In the genomic region with DNA sequence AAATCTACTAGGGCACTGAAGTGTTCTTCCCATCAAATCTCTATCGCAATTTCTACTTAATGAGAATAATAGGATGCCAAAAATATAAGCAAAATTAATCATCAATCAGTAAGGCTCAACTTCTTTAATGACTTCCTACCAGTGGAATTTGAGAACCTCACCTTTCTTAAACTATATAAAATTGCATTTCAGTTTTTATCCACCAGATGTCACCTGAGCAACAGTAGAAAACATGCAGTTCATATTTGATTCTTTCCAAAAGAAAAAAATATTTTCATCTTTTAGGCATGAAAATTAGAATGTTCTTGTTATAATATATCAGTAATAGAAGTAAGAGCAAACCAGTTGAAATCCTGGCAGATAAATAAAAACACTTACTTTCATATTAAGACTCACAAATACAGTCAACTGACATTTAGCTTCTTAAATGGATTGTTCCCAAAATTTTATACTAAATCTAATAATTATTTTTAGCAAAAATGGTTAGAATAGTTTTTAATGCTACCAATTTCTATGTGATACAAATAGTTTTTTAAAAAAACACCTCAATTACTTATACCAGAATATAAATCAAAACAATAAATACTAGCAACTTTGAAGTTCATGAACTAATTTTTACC, we compare ENCODE assay signal across 9 cellular contexts. TPM values are rescaled to one million over a fixed set of nuclear protein-coding genes. Genes with fewer than 3 reads are reported as not detected.
DNase-seq lines count a peak whose midpoint lies in the region; ATAC-seq and TF ChIP-seq lines count a peak whose summit lies in the region.
"Had no signal": no experiment of that assay in that cellular context is flagged by ENCODE, and none has a peak within 500 bp of the region (broad histone marks: within the 10 kb centered on the region; RNA-seq: fewer than 3 reads in every experiment).

No MANE protein-coding gene starts in this region.

- H3K79me1 ChIP-seq in IMR-90 (ENCODE audit: low read depth in 1 of 2, low read length in 2 of 2) = no peaks in the 10 kb centered on the region

- dilution Hi-C loops in IMR-90 (cut with HindIII; ENCODE audit: low sequenced_read_pairs, unreplicated experiment) = no loop called here

- H3K23ac ChIP-seq in IMR-90 (ENCODE audit: low read depth, low read length) = no peak overlapping the region

- DNase-seq in GM06990 (ENCODE audit: extremely low read depth, insufficient read length) (peak; percentile 20), IMR-90 (peak; percentile 58), SKM-1 (lab: John Stamatoyannopoulos, UW; ENCODE audit: unreplicated experiment) (peak; percentile 25), foreskin melanocyte (peak; percentile 37), sigmoid colon (no peak), AG08396 (ENCODE audit: low spot score) (no peak), GM19238 (ENCODE audit: insufficient read length, low spot score) (no peak)
- no peak for DNase-seq in T-helper 2 cell treated with Interferon-gamma antibody and Interleukin-4, amounts not matched to agents 5 μg/mL and 100 μg/mL, for 36 hours (ENCODE audit: low spot score)
- DNase-seq: T-cell had no signal

- H3K4me1 ChIP-seq in IMR-90 (ENCODE audit: control insufficient read depth, insufficient read depth, low read length) = no peaks in the 10 kb centered on the region
- no peaks in the 10 kb centered on the region for H3K4me1 ChIP-seq in sigmoid colon

- H3K18ac ChIP-seq in IMR-90 (ENCODE audit: low read depth, low read length) = no peak overlapping the region

- in situ Hi-C loops in IMR-90 (cut with MboI; ENCODE audit: low sequenced_read_pairs) = loop anchor here (5.0 to 25.0 kb wide), 2 partner anchors 277 to 752 kb away; no protein-coding TSS in a partner anchor

- H3K36me3 ChIP-seq in GM06990 (ENCODE audit: control insufficient read depth, insufficient read depth, low read length) (no peaks in the 10 kb centered on the region), IMR-90 (ENCODE audit: control insufficient read depth, insufficient read depth, low read length) (no peaks in the 10 kb centered on the region), sigmoid colon (no peaks in the 10 kb centered on the region)

- no peak overlapping the region for H4K8ac ChIP-seq in IMR-90 (ENCODE audit: low read depth in 2 of 2, low read length in 2 of 2)

- H3K9me3 Mint-ChIP-seq in T-helper 2 cell treated with Interferon-gamma antibody and Interleukin-4, amounts not matched to agents 5 μg/mL and 100 μg/mL, for 36 hours = no peaks in the 10 kb centered on the region
- H3K9me3 Mint-ChIP-seq: T-cell had no signal

- no peak overlapping the region for H2AFZ ChIP-seq in IMR-90 (replicated peaks; ENCODE audit: low read length, poor library complexity)

- no peak overlapping the region for H3K4me2 ChIP-seq in IMR-90 (ENCODE audit: low read depth, low read length)

- no peak overlapping the region for H4K91ac ChIP-seq in IMR-90 (ENCODE audit: insufficient read depth, low read depth, low read length)

- POLR2A ChIA-PET in IMR-90 (lab: Charles Lee; ENCODE audit: unreplicated experiment) = no interaction called here

- no peak overlapping the region for H3K27ac Mint-ChIP-seq in T-helper 2 cell treated with Interferon-gamma antibody and Interleukin-4, amounts not matched to agents 5 μg/mL and 100 μg/mL, for 36 hours
- H3K27ac Mint-ChIP-seq: T-cell had no signal

- H3K9me3 ChIP-seq in IMR-90 (ENCODE audit: control insufficient read depth, insufficient read depth, low read length) = no peaks in the 10 kb centered on the region
- no peaks in the 10 kb centered on the region for H3K9me3 ChIP-seq in sigmoid colon

- intact Hi-C loops in IMR-90 (cut with micrococcal nuclease) = loop anchor here (1.0 to 10.0 kb wide), 5 partner anchors 67 to 765 kb away; no protein-coding TSS in a partner anchor
- intact Hi-C loops in sigmoid colon (cut with DNase I) = loop anchor here (2.0 kb wide), 2 partner anchors 263 to 277 kb away; no protein-coding TSS in a partner anchor

- no peak overlapping the region for H3K14ac ChIP-seq in IMR-90 (replicated peaks; ENCODE audit: low read depth, low read length)

- no peak for TF ChIP-seq EP300 in sigmoid colon (IDR thresholded peaks at IDR 0.05)

- H2BK20ac ChIP-seq in IMR-90 (ENCODE audit: low read depth, low read length) = no peak overlapping the region

- H3K4me3 Mint-ChIP-seq in T-helper 2 cell treated with Interferon-gamma antibody and Interleukin-4, amounts not matched to agents 5 μg/mL and 100 μg/mL, for 36 hours = no peak overlapping the region
- H3K4me3 Mint-ChIP-seq: T-cell had no signal

- H3K27me3 Mint-ChIP-seq in T-helper 2 cell treated with Interferon-gamma antibody and Interleukin-4, amounts not matched to agents 5 μg/mL and 100 μg/mL, for 36 hours (ENCODE audit: low read depth) = peaks cover 43% of the 10 kb centered on the region

- no peaks in the 10 kb centered on the region for H3K4me1 Mint-ChIP-seq in T-helper 2 cell treated with Interferon-gamma antibody and Interleukin-4, amounts not matched to agents 5 μg/mL and 100 μg/mL, for 36 hours (ENCODE audit: low read depth)
- H3K4me1 Mint-ChIP-seq: T-cell had no signal

- no peak overlapping the region for H3K56ac ChIP-seq in IMR-90 (ENCODE audit: extremely low read depth, insufficient read depth, low read length)

- CTCF ChIA-PET in IMR-90 (lab: Yijun Ruan, JAX) = interaction anchor here (0.6 to 1.6 kb wide), 18 partner anchors 10 to 284 kb away, joined by 3 to 9 read pairs (median 4); a partner anchor contains a TSS

- no peak overlapping the region for H2BK15ac ChIP-seq in IMR-90 (ENCODE audit: low read depth, low read length)

- TF ChIP-seq POLR2A in IMR-90 (IDR thresholded peaks at IDR 0.05; ENCODE audit: low read depth, low read length) (no peak), sigmoid colon (IDR thresholded peaks at IDR 0.05) (no peak)

- no peak overlapping the region for H2AK9ac ChIP-seq in IMR-90 (replicated peaks; ENCODE audit: low read depth, low read length, poor library complexity)

- no peak overlapping the region for H3K27ac ChIP-seq in IMR-90 (ENCODE audit: insufficient read depth, low read length)
- no peak overlapping the region for H3K27ac ChIP-seq in sigmoid colon

- no TSS peak for BruUV-seq in IMR-90 (replicated peaks; lab: Mats Ljungman, UMichigan)

- ATAC-seq in IMR-90 (ENCODE audit: low read depth) = peak; percentile 72

- no peaks in the 10 kb centered on the region for H4K20me1 ChIP-seq in IMR-90 (ENCODE audit: insufficient read depth, low read length)

- H3K4me3 ChIP-seq in GM06990 (replicated peaks; ENCODE audit: low read depth, low read length) (no peak overlapping the region), IMR-90 (ENCODE audit: insufficient read depth, low read depth, low read length) (no peak overlapping the region), sigmoid colon (no peak overlapping the region)

- H4K5ac ChIP-seq in IMR-90 (ENCODE audit: low read depth, low read length) = no peak overlapping the region

- H3K36me3 Mint-ChIP-seq in T-helper 2 cell treated with Interferon-gamma antibody and Interleukin-4, amounts not matched to agents 5 μg/mL and 100 μg/mL, for 36 hours (ENCODE audit: low read depth) = no peaks in the 10 kb centered on the region
- H3K36me3 Mint-ChIP-seq: T-cell had no signal

- no peak overlapping the region for H2BK5ac ChIP-seq in IMR-90 (ENCODE audit: low read depth, low read length, poor library complexity, severe bottlenecking)

- peak; percentile 79 for TF ChIP-seq RAD21 in IMR-90 (IDR thresholded peaks at IDR 0.05; ENCODE audit: low read length)

- no peak overlapping the region for H3K9ac ChIP-seq in IMR-90 (ENCODE audit: low read depth, low read length)

- H2AK5ac ChIP-seq in IMR-90 (ENCODE audit: low read depth, low read length) = no peak overlapping the region

- no peak overlapping the region for H2BK120ac ChIP-seq in IMR-90 (ENCODE audit: low read depth, low read length)

- no peaks in the 10 kb centered on the region for H3K9me1 ChIP-seq in IMR-90 (ENCODE audit: insufficient read depth, low read length)

- no CpG with 5 or more reads among the region's 1 CpG for WGBS in IMR-90 (ENCODE audit: extremely low coverage in 2 of 2, insufficient read length in 1 of 2), 2 experiments
- WGBS in sigmoid colon, 2 donors = 10 to 13% methylated on average over 1 of the region's 1 CpG

- no peak overlapping the region for H3K4ac ChIP-seq in IMR-90 (ENCODE audit: low read depth, low read length)

- TF ChIP-seq CTCF in GM06990 (IDR thresholded peaks at IDR 0.05; ENCODE audit: insufficient read depth, low read length, poor library complexity, severe bottlenecking) (peak; percentile 42), IMR-90 (conservative IDR thresholded peaks at IDR 0.05; ENCODE audit: low read depth, low read length) (peak; percentile 74), sigmoid colon (IDR thresholded peaks at IDR 0.05) (peak; percentile 23 to 61 (median 56))

- no peaks in the 10 kb centered on the region for H3K27me3 ChIP-seq in GM06990 (replicated peaks; ENCODE audit: control insufficient read depth, insufficient read depth, low read length)
- H3K27me3 ChIP-seq in IMR-90 (ENCODE audit: control insufficient read depth, insufficient read depth, low read length) = peaks cover 3% of the 10 kb centered on the region
- H3K27me3 ChIP-seq in sigmoid colon = peaks cover 0 to 20% (median 0%) of the 10 kb centered on the region in 3 donors

TF ChIP-seq in IMR-90, 13 proteins besides CTCF, POLR2A, EP300 and RAD21:
- TF ChIP-seq CHD1 (IDR thresholded peaks at IDR 0.05; ENCODE audit: low read depth, low read length) (no peak), SMC3 (IDR thresholded peaks at IDR 0.05; ENCODE audit: low read depth, low read length) (peak; percentile 93)

RNA-seq across cellular contexts. Expression of a gene that starts 13.4 kb away (rescaled TPM):
- total RNA-seq in IMR-90 (2012; rRNA removed) = 2.0 and 5.0 TPM in 2 replicates
- 1.9 and 2.3 TPM in 2 replicates for polyA plus RNA-seq in IMR-90 (2012; rRNA removed)
- 0.48 and 0.86 TPM in 2 replicates for polyA plus RNA-seq in IMR-90 (2012; cell fraction: cytosol; rRNA removed)
- polyA plus RNA-seq in IMR-90 (2012; cell fraction: nucleus; rRNA removed; ENCODE audit: low replicate concordance) = 1.3 and 2.2 TPM in 2 replicates
- 10 to 100 TPM in 3 of 4 donors, 1 to 10 TPM in 1; 4.6 to 19.4 (median 12.6) TPM for total RNA-seq in sigmoid colon
- polyA plus RNA-seq in sigmoid colon = 1 to 10 TPM; 5.8 to 9.6 (median 7.9) TPM

RNA-seq across cellular contexts. Expression of a gene that starts 47.2 kb away (rescaled TPM):
- total RNA-seq in IMR-90 (2012; rRNA removed) (17.2 and 19.2 TPM in 2 replicates), sigmoid colon (10 to 100 TPM; 11.4 to 18.3 (median 12.4) TPM)
- polyA plus RNA-seq in IMR-90 (2012; rRNA removed) (0.95 and 2.1 TPM in 2 replicates), sigmoid colon (1 to 10 TPM; 5.4 to 8.0 (median 7.9) TPM)
- 0.64 and 2.0 TPM in 2 replicates for polyA plus RNA-seq in IMR-90 (2012; cell fraction: cytosol; rRNA removed)
- 0.14 and 1.7 TPM in 2 replicates for polyA plus RNA-seq in IMR-90 (2012; cell fraction: nucleus; rRNA removed; ENCODE audit: low replicate concordance)

Comparison
In these comparisons a context has a peak if more than half of its experiments do, and no peak if none do; other contexts are left out.
1. DNase-seq: peak in GM06990 (single experiment), IMR-90 (single experiment), SKM-1 (single experiment) and foreskin melanocyte (single experiment); none in sigmoid colon (single experiment), AG08396 (single experiment), GM19238 (single experiment) and T-helper 2 cell treated with Interferon-gamma antibody and Interleukin-4, amounts not matched to agents 5 μg/mL and 100 μg/mL, for 36 hours (single experiment).
2. Peak in every context shown above with its lines, with median percentiles within 50 percentile points of each other: CTCF ChIP-seq.